In the genomic region with DNA sequence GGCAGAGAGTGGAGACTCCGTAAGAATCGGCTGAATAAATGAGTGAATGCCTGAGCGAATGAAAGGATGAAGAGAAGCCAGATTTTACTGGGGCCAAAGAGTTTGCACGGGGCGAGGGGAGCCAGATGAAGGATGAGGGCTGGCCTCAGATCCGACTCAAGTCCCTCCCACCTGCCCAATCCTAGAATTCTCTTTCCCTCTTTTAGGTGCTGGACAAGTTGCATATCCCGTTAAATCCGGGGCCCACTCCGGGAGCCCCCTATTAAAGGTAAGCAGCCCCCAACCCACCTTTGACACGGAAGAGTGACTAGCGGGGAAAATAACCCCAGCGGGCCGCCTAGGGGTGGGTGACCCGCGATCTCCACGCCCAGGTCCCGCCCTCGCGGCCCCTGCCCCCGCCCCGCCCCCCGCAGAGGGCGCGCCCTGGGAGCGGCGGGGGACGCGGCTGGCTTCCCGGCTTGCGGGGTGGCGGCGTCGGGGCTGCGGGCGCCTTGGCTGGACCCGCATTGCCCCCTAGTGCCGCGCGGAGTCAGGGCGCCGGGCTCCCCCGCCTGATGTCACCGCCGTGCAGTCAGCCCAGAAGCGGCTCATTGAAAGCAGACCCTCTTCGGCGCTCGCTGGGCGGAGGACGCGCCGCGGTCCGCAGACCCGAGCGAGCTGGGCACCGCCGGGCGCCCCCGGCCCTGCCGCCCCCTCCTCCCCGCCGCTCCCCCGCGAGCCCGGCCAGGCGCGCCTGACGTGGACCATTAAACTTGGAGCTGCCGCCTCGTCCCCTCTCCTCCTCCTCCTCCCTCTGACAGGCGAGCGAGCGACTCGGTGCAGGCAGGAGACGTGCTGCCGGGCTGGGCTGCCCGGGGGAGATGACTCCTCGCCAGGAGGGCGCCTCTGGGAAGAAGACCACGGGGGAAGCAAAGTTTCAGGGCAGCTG, we compare ENCODE assay signal across 8 cellular contexts. TPM values are rescaled to one million over a fixed set of nuclear protein-coding genes. Genes with fewer than 3 reads are reported as not detected.
A peak's percentile ranks its signal among the peaks of the same experiment; 100 is the strongest.
DNase-seq lines count a peak whose midpoint lies in the region; ATAC-seq lines count a peak whose summit lies in the region.

ADRA1B (plus strand) TSS at position 570 of the 928 bp plus-strand sequence. CDS start 424 bp downstream, outside the sequence.

- no peak within 1 kb of the TSS for H3K18ac ChIP-seq in mesenchymal stem cell (ENCODE audit: low read depth in 1 of 2, low read length in 2 of 2)

- in situ Hi-C loops in ACHN (cut with HindIII; ENCODE audit: low pct_ligation_motif_present, low pct_unique_long_range_greater_than_20kb, low sequenced_read_pairs): no loop called here

- H3K9ac ChIP-seq in mesenchymal stem cell (ENCODE audit: low read length): peak within 1 kb of the TSS; percentile 23

- H2AK5ac ChIP-seq in mesenchymal stem cell (ENCODE audit: low read length, severe bottlenecking): peak within 1 kb of the TSS; percentile 50

- DNase-seq in ACHN: peak; percentile 75
- peak; percentile 77 for DNase-seq in MG63
- DNase-seq in activated CD4-positive, alpha-beta T cell treated with anti-CD3 and anti-CD28 coated beads, Interleukin-2, amount 50 U/mL, for 48 hours: peak; percentile 62
- peak in 2 of 3 donors; percentile 8 to 14 for DNase-seq in effector memory CD4-positive, alpha-beta T cell
- DNase-seq in mesenchymal stem cell: peak; percentile 67
- DNase-seq in stimulated activated CD8-positive, alpha-beta memory T cell treated with anti-CD3 and anti-CD28 coated beads, Interleukin-15, amount 100 ng/mL, for 4 hours (ENCODE audit: low read depth in 2 of 2): peak; percentile 5 to 30
- DNase-seq in NCI-H128 (lab: John Stamatoyannopoulos, UW; ENCODE audit: unreplicated experiment): no peak

- peak; percentile 82 for ATAC-seq in GM18511 (IDR thresholded peaks at IDR 0.05; ENCODE audit: unreplicated experiment)

- WGBS in mesenchymal stem cell: under 1% methylated on average over 52 of the region's 81 CpGs

- no peak within 1 kb of the TSS for H2BK5ac ChIP-seq in mesenchymal stem cell (ENCODE audit: low read depth, low read length, poor library complexity, severe bottlenecking)

- H3K79me1 ChIP-seq in mesenchymal stem cell (replicated peaks; ENCODE audit: low read length, poor library complexity, severe bottlenecking): no peaks in the 10 kb centered on the region

- H3K14ac ChIP-seq in mesenchymal stem cell (ENCODE audit: low read length in 2 of 2): no peak within 1 kb of the TSS

- peak within 1 kb of the TSS in 1 of 2 experiments; percentile 15 for H3K4ac ChIP-seq in mesenchymal stem cell (ENCODE audit: low read depth in 1 of 2, low read length in 2 of 2)

- no peak within 1 kb of the TSS for H2BK120ac ChIP-seq in mesenchymal stem cell (ENCODE audit: low read depth, low read length)

- no peaks in the 10 kb centered on the region for H3K4me1 ChIP-seq in effector memory CD4-positive, alpha-beta T cell (ENCODE audit: control insufficient read depth, insufficient read depth, low read length, poor library complexity, severe bottlenecking)
- H3K4me1 ChIP-seq in mesenchymal stem cell (ENCODE audit: control insufficient read depth, insufficient read depth, low read depth, low read length): peaks cover 32% of the 10 kb centered on the region

- peak within 1 kb of the TSS; percentile 43 to 64 for H2BK12ac ChIP-seq in mesenchymal stem cell (ENCODE audit: low read length in 2 of 2)

- no peak within 1 kb of the TSS for H3K27ac ChIP-seq in effector memory CD4-positive, alpha-beta T cell (ENCODE audit: insufficient read depth, low read length, poor library complexity, severe bottlenecking)
- no peak within 1 kb of the TSS for H3K27ac ChIP-seq in mesenchymal stem cell (ENCODE audit: low read length, poor library complexity, severe bottlenecking)

- peak within 1 kb of the TSS in 1 of 2 experiments; percentile 53 for H3K23ac ChIP-seq in mesenchymal stem cell (ENCODE audit: low read length in 2 of 2)

- H3K4me3 ChIP-seq in MG63: peak within 1 kb of the TSS; percentile 40
- H3K4me3 ChIP-seq in effector memory CD4-positive, alpha-beta T cell (ENCODE audit: insufficient read depth, low read depth, low read length, poor library complexity, severe bottlenecking): no peak within 1 kb of the TSS
- peak within 1 kb of the TSS; percentile 48 to 62 for H3K4me3 ChIP-seq in mesenchymal stem cell (ENCODE audit: insufficient read depth in 1 of 2, low read depth in 1 of 2, low read length in 2 of 2)

- peak within 1 kb of the TSS; percentile 87 for H3K4me2 ChIP-seq in mesenchymal stem cell (ENCODE audit: low read length, poor library complexity, severe bottlenecking)

- peak within 1 kb of the TSS; percentile 15 for H2BK15ac ChIP-seq in mesenchymal stem cell (ENCODE audit: low read depth, poor library complexity, severe bottlenecking)

- peak within 1 kb of the TSS; percentile 18 for H2AFZ ChIP-seq in mesenchymal stem cell (ENCODE audit: low read depth, low read length)

- H4K91ac ChIP-seq in mesenchymal stem cell (ENCODE audit: low read length): no peak within 1 kb of the TSS

- H3K36me3 ChIP-seq in MG63: no peaks in the 10 kb centered on the region
- no peaks in the 10 kb centered on the region for H3K36me3 ChIP-seq in effector memory CD4-positive, alpha-beta T cell (ENCODE audit: control insufficient read depth, insufficient read depth, low read length)
- H3K36me3 ChIP-seq in mesenchymal stem cell (ENCODE audit: control insufficient read depth in 1 of 2, insufficient read depth in 2 of 2, low read depth in 1 of 2, low read length in 2 of 2): no peaks in the 10 kb centered on the region

- H3K9me3 ChIP-seq in MG63 (no peaks in the 10 kb centered on the region), mesenchymal stem cell (ENCODE audit: control insufficient read depth, low read length) (no peaks in the 10 kb centered on the region)
- no peaks in the 10 kb centered on the region for H3K9me3 ChIP-seq in effector memory CD4-positive, alpha-beta T cell (ENCODE audit: control insufficient read depth, low read length)

- H3K27me3 ChIP-seq in MG63 (peaks cover 2% of the 10 kb centered on the region; the same call in 1 of the 2 replicates), mesenchymal stem cell (ENCODE audit: control insufficient read depth in 1 of 2, insufficient read depth in 1 of 2, low read length in 2 of 2) (peaks cover 0 to 78% of the 10 kb centered on the region in 2 experiments)
- peaks cover 5% of the 10 kb centered on the region for H3K27me3 ChIP-seq in effector memory CD4-positive, alpha-beta T cell (replicated peaks; ENCODE audit: control insufficient read depth, insufficient read depth, low read length, poor library complexity, severe bottlenecking)

- no peak within 1 kb of the TSS for H4K8ac ChIP-seq in mesenchymal stem cell (ENCODE audit: low read length)

RNA-seq across cellular contexts. Expression of gene ADRA1B, which starts in this region (rescaled TPM):
- 0.25 and 0.56 TPM in 2 replicates for total RNA-seq in MG63 (2014; rRNA removed; shearing (Covaris generic); ENCODE audit: low replicate concordance)
- 0.80 TPM for polyA plus RNA-seq in mesenchymal stem cell (2013, experiment 1 of 2)
- 0.70 TPM for polyA plus RNA-seq in mesenchymal stem cell (2013, experiment 2 of 2)

Comparison
In these comparisons a context has a peak if more than half of its experiments do, and no peak if none do; other contexts are left out.
1. Peak in DNase-seq and H3K4me3 ChIP-seq in MG63; RNA of the gene not detected or under 1 TPM.